ENCODE assay signal across 1 cellular context in the genomic region with DNA sequence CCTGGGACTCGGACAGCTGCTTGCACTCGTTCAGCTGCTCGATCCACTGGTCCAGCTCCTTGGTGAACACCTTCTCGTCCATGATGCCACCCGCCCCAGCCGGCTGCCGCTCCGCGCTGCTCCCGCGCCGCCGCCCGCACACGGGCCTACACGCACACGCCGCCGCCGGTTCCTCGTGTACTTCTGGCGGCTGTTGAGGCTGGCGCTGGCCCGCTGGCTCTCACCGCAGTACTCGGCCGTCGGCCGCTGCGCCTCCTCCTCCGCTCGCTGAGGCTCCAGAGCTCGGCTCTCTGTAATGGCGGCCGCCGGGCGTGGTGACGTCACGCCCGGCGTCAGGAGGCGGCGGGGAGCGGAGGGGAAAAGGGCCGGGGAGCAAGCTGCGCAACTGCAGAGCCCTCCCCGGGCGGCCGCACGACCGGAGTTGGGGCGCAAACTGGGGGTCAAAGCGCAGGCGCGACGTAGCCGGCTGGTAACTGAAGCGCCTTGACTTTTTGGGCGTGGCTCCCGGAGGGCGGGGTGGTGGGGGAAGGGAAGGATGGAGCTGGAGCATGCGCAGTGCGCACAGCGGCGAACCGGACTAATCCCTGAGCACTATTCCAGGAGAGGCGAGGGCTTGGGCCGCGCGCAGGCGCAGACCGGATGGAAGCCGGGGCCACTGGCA.
TF ChIP-seq lines count a peak whose summit lies in the region.

Gene PPP2CA (minus strand): TSS at position 294 of the 661 bp plus-strand sequence. CDS start 212 bp downstream, at position 82.

TF ChIP-seq in HepG2, 621 proteins besides CTCF, POLR2A, EP300 and RAD21 (continued from another document and continues in another):
- TF ChIP-seq ZNF276 (CRISPR knock-in tag; IDR thresholded peaks at IDR 0.05; ENCODE audit: low read depth) = no peak
- no peak for TF ChIP-seq MTA3 (CRISPR knock-in tag; IDR thresholded peaks at IDR 0.05)
- TF ChIP-seq ONECUT2 (CRISPR knock-in tag; IDR thresholded peaks at IDR 0.05) = 0 out of 2 replicates have a peak, but pooled peaks have one; percentile 13
- TF ChIP-seq ZNF569 (CRISPR knock-in tag; IDR thresholded peaks at IDR 0.05; ENCODE audit: borderline replicate concordance) = 0 out of 2 replicates have a peak, but pooled peaks have one; percentile 77
- no peak for TF ChIP-seq SSRP1 (CRISPR knock-in tag; IDR thresholded peaks at IDR 0.05)
- TF ChIP-seq SOX13 (IDR thresholded peaks at IDR 0.05) = no peak
- 0 out of 4 replicates have a peak, but pooled peaks of 1 of the 2 experiments have one; percentile 17 for TF ChIP-seq SOX13 (CRISPR knock-in tag; conservative IDR thresholded peaks at IDR 0.05 in 1 of 2, IDR thresholded peaks at IDR 0.05 in 1 of 2)
- no peak for TF ChIP-seq NFE2 (CRISPR knock-in tag; IDR thresholded peaks at IDR 0.05)
- TF ChIP-seq ATF7-NPFF (CRISPR knock-in tag; IDR thresholded peaks at IDR 0.05; ENCODE audit: low read depth) = peak; percentile 81
- TF ChIP-seq, protein P1, sequence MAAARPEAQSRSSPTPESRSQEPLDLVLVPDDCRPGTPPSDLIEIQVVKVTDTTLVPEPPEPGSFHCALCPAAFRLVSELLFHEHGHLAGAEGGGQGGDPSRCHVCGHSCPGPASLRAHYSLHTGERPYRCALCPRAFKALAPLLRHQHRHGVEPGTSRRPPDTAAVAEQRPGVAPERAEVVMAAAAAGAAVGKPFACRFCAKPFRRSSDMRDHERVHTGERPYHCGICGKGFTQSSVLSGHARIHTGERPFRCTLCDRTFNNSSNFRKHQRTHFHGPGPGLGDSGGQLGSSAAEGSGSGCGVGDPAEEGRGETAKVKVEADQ (CRISPR knock-in tag; IDR thresholded peaks at IDR 0.05; ENCODE audit: borderline replicate concordance) = no peak; the same call in 1 of the 2 replicates
- TF ChIP-seq SYNCRIP (IDR thresholded peaks at IDR 0.05; ENCODE audit: insufficient read depth, low read depth, low read length) = no peak
- TF ChIP-seq ARID5B (CRISPR knock-in tag; IDR thresholded peaks at IDR 0.05) = no peak; the same call in 1 of the 2 replicates
- TF ChIP-seq ZNF3 (CRISPR knock-in tag; IDR thresholded peaks at IDR 0.05) = no peak
- TF ChIP-seq ZNF501 (CRISPR knock-in tag; IDR thresholded peaks at IDR 0.05) = peak; percentile 93
- no peak for TF ChIP-seq TRIM22 (IDR thresholded peaks at IDR 0.05)
- TF ChIP-seq ZNF607 (CRISPR knock-in tag; IDR thresholded peaks at IDR 0.05; ENCODE audit: borderline replicate concordance) = peak; percentile 86
- TF ChIP-seq MAZ (IDR thresholded peaks at IDR 0.05; ENCODE audit: borderline replicate concordance, low read depth, low read length) = peak; percentile 94
- peak; percentile 88; the same call in 1 of the 2 replicates for TF ChIP-seq MAZ (CRISPR knock-in tag; IDR thresholded peaks at IDR 0.05; ENCODE audit: low read depth)
- TF ChIP-seq ZNF768 (CRISPR knock-in tag; IDR thresholded peaks at IDR 0.05) = peak; percentile 10; the same call in 1 of the 2 replicates
- TF ChIP-seq NFE2L1 (CRISPR knock-in tag; IDR thresholded peaks at IDR 0.05; ENCODE audit: borderline replicate concordance) = no peak
- no peak for TF ChIP-seq IKZF1 (IDR thresholded peaks at IDR 0.05)
- peak; percentile 68; the same call in 1 of the 2 replicates for TF ChIP-seq KAT7 (CRISPR knock-in tag; IDR thresholded peaks at IDR 0.05; ENCODE audit: borderline replicate concordance)
- TF ChIP-seq ZNF296 (CRISPR knock-in tag; conservative IDR thresholded peaks at IDR 0.05) = no peak
- TF ChIP-seq DNMT3B (CRISPR knock-in tag; conservative IDR thresholded peaks at IDR 0.05) = no peak
- TF ChIP-seq SRSF4 (IDR thresholded peaks at IDR 0.05; ENCODE audit: low read depth, low read length, poor library complexity, severe bottlenecking) = no peak
- no peak for TF ChIP-seq SMARCC2 (IDR thresholded peaks at IDR 0.05)
- TF ChIP-seq PLRG1 (conservative IDR thresholded peaks at IDR 0.05) = no peak
- TF ChIP-seq, protein P2, sequence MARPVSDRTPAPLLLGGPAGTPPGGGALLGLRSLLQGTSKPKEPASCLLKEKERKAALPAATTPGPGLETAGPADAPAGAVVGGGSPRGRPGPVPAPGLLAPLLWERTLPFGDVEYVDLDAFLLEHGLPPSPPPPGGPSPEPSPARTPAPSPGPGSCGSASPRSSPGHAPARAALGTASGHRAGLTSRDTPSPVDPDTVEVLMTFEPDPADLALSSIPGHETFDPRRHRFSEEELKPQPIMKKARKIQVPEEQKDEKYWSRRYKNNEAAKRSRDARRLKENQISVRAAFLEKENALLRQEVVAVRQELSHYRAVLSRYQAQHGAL (CRISPR knock-in tag; IDR thresholded peaks at IDR 0.05; ENCODE audit: not compliant biosample characterization) = no peak
- no peak; the same call in 1 of the 2 replicates for TF ChIP-seq ISL2 (CRISPR knock-in tag; IDR thresholded peaks at IDR 0.05)
- TF ChIP-seq FOXP1 (IDR thresholded peaks at IDR 0.05) = no peak
- no peak; the same call in 1 of the 2 replicates for TF ChIP-seq FOXP1 (CRISPR knock-in tag; IDR thresholded peaks at IDR 0.05)
- TF ChIP-seq ZNF879 (CRISPR knock-in tag; IDR thresholded peaks at IDR 0.05) = no peak
- TF ChIP-seq ZNF180 (CRISPR knock-in tag; IDR thresholded peaks at IDR 0.05; ENCODE audit: borderline replicate concordance, low read depth) = no peak; the same call in 1 of the 2 replicates
- TF ChIP-seq ZNF788 (CRISPR knock-in tag; IDR thresholded peaks at IDR 0.05; ENCODE audit: borderline replicate concordance) = peak; percentile 67; the same call in 1 of the 2 replicates
- TF ChIP-seq TBX2 (CRISPR knock-in tag; IDR thresholded peaks at IDR 0.05; ENCODE audit: borderline replicate concordance) = peak; percentile 67
- no peak for TF ChIP-seq ZNF274 (CRISPR knock-in tag; IDR thresholded peaks at IDR 0.05)
- TF ChIP-seq HDAC2 (CRISPR knock-in tag; IDR thresholded peaks at IDR 0.05) = 0 out of 2 replicates have a peak, but pooled peaks have one; percentile 13
- TF ChIP-seq GATAD2A (CRISPR knock-in tag; IDR thresholded peaks at IDR 0.05) = peak; percentile 16; the same call in 1 of the 2 replicates
- no peak for TF ChIP-seq ZNF83 (CRISPR knock-in tag; IDR thresholded peaks at IDR 0.05; ENCODE audit: borderline replicate concordance)
- TF ChIP-seq, protein P3, sequence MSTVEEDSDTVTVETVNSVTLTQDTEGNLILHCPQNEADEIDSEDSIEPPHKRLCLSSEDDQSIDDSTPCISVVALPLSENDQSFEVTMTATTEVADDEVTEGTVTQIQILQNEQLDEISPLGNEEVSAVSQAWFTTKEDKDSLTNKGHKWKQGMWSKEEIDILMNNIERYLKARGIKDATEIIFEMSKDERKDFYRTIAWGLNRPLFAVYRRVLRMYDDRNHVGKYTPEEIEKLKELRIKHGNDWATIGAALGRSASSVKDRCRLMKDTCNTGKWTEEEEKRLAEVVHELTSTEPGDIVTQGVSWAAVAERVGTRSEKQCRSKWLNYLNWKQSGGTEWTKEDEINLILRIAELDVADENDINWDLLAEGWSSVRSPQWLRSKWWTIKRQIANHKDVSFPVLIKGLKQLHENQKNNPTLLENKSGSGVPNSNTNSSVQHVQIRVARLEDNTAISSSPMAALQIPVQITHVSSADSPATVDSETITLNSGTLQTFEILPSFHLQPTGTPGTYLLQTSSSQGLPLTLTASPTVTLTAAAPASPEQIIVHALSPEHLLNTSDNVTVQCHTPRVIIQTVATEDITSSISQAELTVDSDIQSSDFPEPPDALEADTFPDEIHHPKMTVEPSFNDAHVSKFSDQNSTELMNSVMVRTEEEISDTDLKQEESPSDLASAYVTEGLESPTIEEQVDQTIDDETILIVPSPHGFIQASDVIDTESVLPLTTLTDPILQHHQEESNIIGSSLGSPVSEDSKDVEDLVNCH (CRISPR knock-in tag; IDR thresholded peaks at IDR 0.05) = 0 out of 2 replicates have a peak, but pooled peaks have one; percentile 41
- TF ChIP-seq ZNF761 (CRISPR knock-in tag; conservative IDR thresholded peaks at IDR 0.05) = peak; percentile 84
- no peak for TF ChIP-seq PCBP1 (IDR thresholded peaks at IDR 0.05; ENCODE audit: borderline replicate concordance, low read depth, low read length)
- 0 out of 2 replicates have a peak, but pooled peaks have one; percentile 71 for TF ChIP-seq HOXA9 (CRISPR knock-in tag; IDR thresholded peaks at IDR 0.05; ENCODE audit: borderline replicate concordance)
- TF ChIP-seq ZNF292 (CRISPR knock-in tag; IDR thresholded peaks at IDR 0.05; ENCODE audit: borderline replicate concordance, low read depth) = no peak
- TF ChIP-seq YY1 (IDR thresholded peaks at IDR 0.05; ENCODE audit: insufficient read depth, insufficient replicate concordance, low read depth, low read length) = peak; percentile 96
- no peak for TF ChIP-seq THYN1 (CRISPR knock-in tag; IDR thresholded peaks at IDR 0.05; ENCODE audit: borderline replicate concordance, low read depth)
- no peak for TF ChIP-seq HNRNPH1 (optimal IDR thresholded peaks at IDR 0.05; ENCODE audit: low read depth, low read length)
- no peak for TF ChIP-seq ZNF570 (CRISPR knock-in tag; IDR thresholded peaks at IDR 0.05; ENCODE audit: borderline replicate concordance)
- TF ChIP-seq ZNF562 (CRISPR knock-in tag; IDR thresholded peaks at IDR 0.05; ENCODE audit: borderline replicate concordance) = no peak
- TF ChIP-seq NFATC3 (CRISPR knock-in tag; IDR thresholded peaks at IDR 0.05) = no peak
- TF ChIP-seq TRIM24 (CRISPR knock-in tag; IDR thresholded peaks at IDR 0.05) = no peak
- TF ChIP-seq, protein P4, sequence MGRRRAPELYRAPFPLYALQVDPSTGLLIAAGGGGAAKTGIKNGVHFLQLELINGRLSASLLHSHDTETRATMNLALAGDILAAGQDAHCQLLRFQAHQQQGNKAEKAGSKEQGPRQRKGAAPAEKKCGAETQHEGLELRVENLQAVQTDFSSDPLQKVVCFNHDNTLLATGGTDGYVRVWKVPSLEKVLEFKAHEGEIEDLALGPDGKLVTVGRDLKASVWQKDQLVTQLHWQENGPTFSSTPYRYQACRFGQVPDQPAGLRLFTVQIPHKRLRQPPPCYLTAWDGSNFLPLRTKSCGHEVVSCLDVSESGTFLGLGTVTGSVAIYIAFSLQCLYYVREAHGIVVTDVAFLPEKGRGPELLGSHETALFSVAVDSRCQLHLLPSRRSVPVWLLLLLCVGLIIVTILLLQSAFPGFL (CRISPR knock-in tag; IDR thresholded peaks at IDR 0.05) = no peak
- TF ChIP-seq, protein P5, sequence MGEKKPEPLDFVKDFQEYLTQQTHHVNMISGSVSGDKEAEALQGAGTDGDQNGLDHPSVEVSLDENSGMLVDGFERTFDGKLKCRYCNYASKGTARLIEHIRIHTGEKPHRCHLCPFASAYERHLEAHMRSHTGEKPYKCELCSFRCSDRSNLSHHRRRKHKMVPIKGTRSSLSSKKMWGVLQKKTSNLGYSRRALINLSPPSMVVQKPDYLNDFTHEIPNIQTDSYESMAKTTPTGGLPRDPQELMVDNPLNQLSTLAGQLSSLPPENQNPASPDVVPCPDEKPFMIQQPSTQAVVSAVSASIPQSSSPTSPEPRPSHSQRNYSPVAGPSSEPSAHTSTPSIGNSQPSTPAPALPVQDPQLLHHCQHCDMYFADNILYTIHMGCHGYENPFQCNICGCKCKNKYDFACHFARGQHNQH (CRISPR knock-in tag; IDR thresholded peaks at IDR 0.05) = no peak
- TF ChIP-seq ZFAT (CRISPR knock-in tag; conservative IDR thresholded peaks at IDR 0.05) = no peak
